In genomic region chr14:96100171-96101064, GRCh38 we compare ENCODE assay signal across 8 cellular contexts.
A peak's percentile ranks its signal among the peaks of the same experiment; 100 is the strongest.
DNase-seq lines count a peak whose midpoint lies in the region; ATAC-seq and TF ChIP-seq lines count a peak whose summit lies in the region.

No MANE protein-coding gene starts in this region.

- DNase-seq in AG09309 (ENCODE audit: low read depth) (no peak), GM20000 (ENCODE audit: low spot score) (peak; percentile 72), NCI-H226 (peak; percentile 33), left lobe of liver (ENCODE audit: low spot score) (peak; percentile 84)
- DNase-seq in central memory CD4-positive, alpha-beta T cell = peak; percentile 55
- peak; percentile 48 to 55 (median 51) for DNase-seq in stimulated activated CD4-positive, alpha-beta T cell treated with anti-CD3 and anti-CD28 coated beads, TNF-alpha, amount 100 ng/mL, for 48 hours (ENCODE audit: low read depth in 3 of 3)

- no peak overlapping the region for H3K4me3 ChIP-seq in AG09309 (ENCODE audit: control insufficient read depth, low read depth, low read length)
- H3K4me3 ChIP-seq in WI38 (ENCODE audit: low read depth, low read length) = no peak overlapping the region

- ATAC-seq in left lobe of liver (peak; percentile 40), GM19324 (IDR thresholded peaks at IDR 0.05; ENCODE audit: low FRiP score, unreplicated experiment) (no peak)

- TF ChIP-seq CTCF in AG09309 (IDR thresholded peaks at IDR 0.05; ENCODE audit: control insufficient read depth, insufficient read depth, low read depth, low read length, missing control alignments) = peak; percentile 96
- TF ChIP-seq CTCF in GM20000 (IDR thresholded peaks at IDR 0.05; ENCODE audit: extremely low read depth, missing control alignments) = peak; percentile 94
- peak; percentile 87 for TF ChIP-seq CTCF in WI38 (IDR thresholded peaks at IDR 0.05; ENCODE audit: low read depth, low read length)
